In the genomic region with DNA sequence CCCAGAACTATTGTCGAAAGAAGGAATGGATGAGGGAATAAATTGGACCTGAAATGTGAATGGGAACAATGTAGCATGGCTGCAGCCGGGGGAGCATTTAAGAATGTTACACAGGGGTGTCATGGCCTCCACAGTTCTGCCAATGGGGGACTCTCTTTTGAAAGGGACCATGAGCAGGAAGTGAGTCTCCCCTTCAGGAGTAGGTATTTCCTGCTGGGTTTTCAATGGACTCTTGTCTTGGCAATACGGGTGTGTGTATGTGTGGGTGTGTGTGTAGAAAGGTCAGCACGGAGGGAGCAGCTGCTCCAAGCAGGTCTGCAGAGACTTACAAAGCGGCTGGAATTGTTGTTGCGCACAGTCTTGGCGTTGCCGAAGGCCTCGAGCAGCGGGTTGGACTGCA, we compare ENCODE assay signal across 9 cellular contexts. TPM values are rescaled to one million over a fixed set of nuclear protein-coding genes. Genes with fewer than 3 reads are reported as not detected.
A peak's percentile ranks its signal among the peaks of the same experiment; 100 is the strongest.
DNase-seq lines count a peak whose midpoint lies in the region; ATAC-seq lines count a peak whose summit lies in the region.
"Had no signal": no experiment of that assay in that cellular context is flagged by ENCODE, and none has a peak within 500 bp of the region (broad histone marks: within the 10 kb centered on the region; RNA-seq: fewer than 3 reads in every experiment).

No MANE protein-coding gene starts in this region.

- no peak overlapping the region for H3K4me2 ChIP-seq in mesendoderm (ENCODE audit: low read length)
- no peak overlapping the region for H3K4me2 ChIP-seq in GM23248 (ENCODE audit: unreplicated experiment)

- H3K18ac ChIP-seq in mesendoderm (ENCODE audit: low read length): no peak overlapping the region

- H3K4ac ChIP-seq in mesendoderm (ENCODE audit: low read depth, low read length): no peak overlapping the region

- H4K20me1 ChIP-seq in GM23248 (ENCODE audit: insufficient read depth): no peaks in the 10 kb centered on the region

- H3K79me1 ChIP-seq in mesendoderm (ENCODE audit: low read length): no peaks in the 10 kb centered on the region

- H3K4me1 Mint-ChIP-seq in activated naive CD8-positive, alpha-beta T cell treated with anti-CD3 and anti-CD28 coated beads, Interleukin-2, amount 50 U/mL, for 24 hours: peaks cover 4% of the 10 kb centered on the region

- no peaks in the 10 kb centered on the region for H3K27me3 ChIP-seq in mesendoderm (ENCODE audit: insufficient read depth, low read length, poor library complexity)
- no peaks in the 10 kb centered on the region for H3K27me3 ChIP-seq in GM23248 (replicated peaks; ENCODE audit: insufficient read depth)

- in situ Hi-C loops in GM23248 (cut with MboI): no loop called here

- DNase-seq in ELR (ENCODE audit: low read depth): peak; percentile 68
- peak; percentile 37 for DNase-seq in LHCN-M2 (ENCODE audit: low read depth)
- DNase-seq in activated naive CD8-positive, alpha-beta T cell treated with anti-CD3 and anti-CD28 coated beads, Interleukin-2, amount 50 U/mL, for 24 hours: no peak
- peak; percentile 84 for DNase-seq in mesendoderm
- no peak for DNase-seq in NCI-H748 (lab: John Stamatoyannopoulos, UW; ENCODE audit: unreplicated experiment)
- DNase-seq in GM23248: no peak
- no peak for DNase-seq in stimulated activated CD4-positive, alpha-beta T cell treated with anti-CD3 and anti-CD28 coated beads, Interleukin-2, amount 100 ng/mL, for 48 hours
- DNase-seq: effector memory CD4-positive, alpha-beta T cell; NCI-H2029 had no signal

- no peak overlapping the region for H3K27ac ChIP-seq in mesendoderm (ENCODE audit: low read depth, low read length)
- no peak overlapping the region for H3K27ac ChIP-seq in GM23248

- H3K4me3 ChIP-seq in mesendoderm (ENCODE audit: low read length) (no peak overlapping the region), GM23248 (no peak overlapping the region)

- no peak overlapping the region for H2AK5ac ChIP-seq in mesendoderm (ENCODE audit: low read length)

- H3K9ac ChIP-seq in mesendoderm (ENCODE audit: low read length) (no peak overlapping the region), GM23248 (no peak overlapping the region)

- no peaks in the 10 kb centered on the region for H3K9me2 ChIP-seq in GM23248 (ENCODE audit: insufficient read depth)

- WGBS in mesendoderm (ENCODE audit: extremely low coverage, insufficient coverage, low lambda C conversion rate): no CpG with 5 or more reads among the region's 10 CpGs
- 93 to 99% methylated on average over 10 of the region's 10 CpGs for WGBS in GM23248 (ENCODE audit: low coverage in 1 of 2, low lambda C conversion rate in 2 of 2, missing lambda C conversion rate in 2 of 2), 2 experiments

- H3K9me3 ChIP-seq in GM23248 (ENCODE audit: low read depth): no peaks in the 10 kb centered on the region

- H3K27ac Mint-ChIP-seq in activated naive CD8-positive, alpha-beta T cell treated with anti-CD3 and anti-CD28 coated beads, Interleukin-2, amount 50 U/mL, for 24 hours: no peak overlapping the region

- H3K27me3 Mint-ChIP-seq in activated naive CD8-positive, alpha-beta T cell treated with anti-CD3 and anti-CD28 coated beads, Interleukin-2, amount 50 U/mL, for 24 hours: no peaks in the 10 kb centered on the region

- no peaks in the 10 kb centered on the region for H3K4me1 ChIP-seq in mesendoderm (ENCODE audit: control insufficient read depth, low read depth, low read length)
- H3K4me1 ChIP-seq in GM23248 (ENCODE audit: insufficient read depth): no peaks in the 10 kb centered on the region

- H3F3A ChIP-seq in GM23248 (ENCODE audit: insufficient read depth): no peaks in the 10 kb centered on the region

- H4K5ac ChIP-seq in mesendoderm (ENCODE audit: low read length): no peak overlapping the region

- peaks cover 7% of the 10 kb centered on the region for H3K36me3 Mint-ChIP-seq in activated naive CD8-positive, alpha-beta T cell treated with anti-CD3 and anti-CD28 coated beads, Interleukin-2, amount 50 U/mL, for 24 hours (ENCODE audit: low read depth)

- peak; percentile 52 for ATAC-seq in activated naive CD8-positive, alpha-beta T cell treated with anti-CD3 and anti-CD28 coated beads, Interleukin-2, amount 50 U/mL, for 24 hours

- H3K79me2 ChIP-seq in mesendoderm (ENCODE audit: control insufficient read depth, insufficient read depth, low read length) (no peaks in the 10 kb centered on the region), GM23248 (ENCODE audit: insufficient read depth) (no peaks in the 10 kb centered on the region)

- H2AFZ ChIP-seq in GM23248: no peak overlapping the region

- no peak overlapping the region for H4K8ac ChIP-seq in mesendoderm (ENCODE audit: low read depth, low read length)

- H3K4me3 Mint-ChIP-seq in activated naive CD8-positive, alpha-beta T cell treated with anti-CD3 and anti-CD28 coated beads, Interleukin-2, amount 50 U/mL, for 24 hours: no peak overlapping the region

- H3K36me3 ChIP-seq in mesendoderm (ENCODE audit: control insufficient read depth, insufficient read depth, low read length): no peaks in the 10 kb centered on the region
- H3K36me3 ChIP-seq in GM23248 (ENCODE audit: low read depth): no peaks in the 10 kb centered on the region

- H2BK120ac ChIP-seq in mesendoderm (ENCODE audit: low read depth, low read length): no peak overlapping the region

- H2BK5ac ChIP-seq in mesendoderm (ENCODE audit: low read length): no peak overlapping the region

- H3K9me3 Mint-ChIP-seq in activated naive CD8-positive, alpha-beta T cell treated with anti-CD3 and anti-CD28 coated beads, Interleukin-2, amount 50 U/mL, for 24 hours: no peaks in the 10 kb centered on the region

- no peak overlapping the region for H3K56ac ChIP-seq in mesendoderm (ENCODE audit: low read length)

- H3K23ac ChIP-seq in mesendoderm (ENCODE audit: low read length): no peak overlapping the region

- H2BK15ac ChIP-seq in mesendoderm (replicated peaks; ENCODE audit: low read depth): no peak overlapping the region

RNA-seq across cellular contexts. Expression of a gene that starts 24.4 kb away (rescaled TPM):
- 0.11 and 0.13 TPM in 2 replicates for total RNA-seq in LHCN-M2 (2014; rRNA removed)
- 0.84 TPM for polyA plus RNA-seq in LHCN-M2 (2012)
- polyA plus RNA-seq in mesendoderm (2013, experiment 1 of 2): 6.0 TPM
- polyA plus RNA-seq in mesendoderm (2013, experiment 2 of 2): 5.7 TPM
- total RNA-seq in GM23248 (2014; rRNA removed; shearing (Covaris generic)): 0.54 and 9.0 TPM in 2 replicates
- 1.1 and 1.6 TPM in 2 replicates for polyA plus RNA-seq in GM23248 (2016; fragmentation: Nextera tagmentation; extraction: Ambion mirVana)

RNA-seq across cellular contexts. Expression of a gene that starts 38.8 kb away (rescaled TPM):
- total RNA-seq in LHCN-M2 (2014; rRNA removed): 9.1 and 9.2 TPM in 2 replicates
- 31.8 TPM for polyA plus RNA-seq in LHCN-M2 (2012)
- polyA plus RNA-seq in mesendoderm (2013, experiment 1 of 2): 25.9 TPM
- polyA plus RNA-seq in mesendoderm (2013, experiment 2 of 2): 24.4 TPM
- 1.8 and 2.0 TPM in 2 replicates for total RNA-seq in GM23248 (2014; rRNA removed; shearing (Covaris generic))
- 13.0 and 13.8 TPM in 2 replicates for polyA plus RNA-seq in GM23248 (2016; fragmentation: Nextera tagmentation; extraction: Ambion mirVana)

RNA-seq across cellular contexts. Expression of a gene that starts 50.4 kb away (rescaled TPM):
- total RNA-seq in LHCN-M2 (2014; rRNA removed): not detected in 2 replicates
- polyA plus RNA-seq in LHCN-M2 (2012): not detected
- 0.06 TPM for polyA plus RNA-seq in mesendoderm (2013, experiment 1 of 2)
- 0.08 TPM for polyA plus RNA-seq in mesendoderm (2013, experiment 2 of 2)
- total RNA-seq in GM23248 (2014; rRNA removed; shearing (Covaris generic)): not detected in 2 replicates
- polyA plus RNA-seq in GM23248 (2016; fragmentation: Nextera tagmentation; extraction: Ambion mirVana): not detected in 2 replicates

RNA-seq across cellular contexts. Expression of a gene that starts 57.7 kb away (rescaled TPM):
- 0.06 and 0.46 TPM in 2 replicates for total RNA-seq in LHCN-M2 (2014; rRNA removed)
- 0.23 TPM for polyA plus RNA-seq in LHCN-M2 (2012)
- 7.5 TPM for polyA plus RNA-seq in mesendoderm (2013, experiment 1 of 2)
- polyA plus RNA-seq in mesendoderm (2013, experiment 2 of 2): 8.5 TPM
- total RNA-seq in GM23248 (2014; rRNA removed; shearing (Covaris generic)): 12.2 and 12.9 TPM in 2 replicates
- 3.5 and 4.3 TPM in 2 replicates for polyA plus RNA-seq in GM23248 (2016; fragmentation: Nextera tagmentation; extraction: Ambion mirVana)

Comparison
In these comparisons a context has a peak if more than half of its experiments do, and no peak if none do; other contexts are left out.
1. DNase-seq: peak in ELR (single experiment), LHCN-M2 (single experiment) and mesendoderm (single experiment); none in activated naive CD8-positive, alpha-beta T cell treated with anti-CD3 and anti-CD28 coated beads, Interleukin-2, amount 50 U/mL, for 24 hours (single experiment), NCI-H748 (single experiment), GM23248 (single experiment) and stimulated activated CD4-positive, alpha-beta T cell treated with anti-CD3 and anti-CD28 coated beads, Interleukin-2, amount 100 ng/mL, for 48 hours (0 of 2).